Comparison of ENCODE assay signal across 8 cellular contexts in the genomic region with DNA sequence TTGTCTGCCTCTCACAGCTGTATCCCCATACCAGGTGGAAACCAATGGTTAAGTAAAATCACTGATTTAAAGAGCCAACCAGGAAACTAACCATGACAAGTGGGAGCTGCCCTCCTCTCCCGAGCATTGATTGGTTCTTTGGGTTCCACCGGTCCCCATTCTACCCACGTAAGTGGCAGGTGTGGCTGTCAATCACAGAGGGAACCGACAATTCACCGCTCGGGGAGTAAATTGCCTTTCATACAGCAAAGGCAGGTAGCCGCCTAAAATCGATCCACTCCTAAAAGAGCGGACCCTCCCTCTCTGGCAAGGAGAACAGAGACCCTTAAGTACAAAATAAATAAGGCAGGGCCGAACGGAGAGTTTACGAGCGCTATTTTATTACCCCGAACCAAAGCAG. TPM values are rescaled to one million over a fixed set of nuclear protein-coding genes. Genes with fewer than 3 reads are reported as not detected.
DNase-seq lines count a peak whose midpoint lies in the region; ATAC-seq and TF ChIP-seq lines count a peak whose summit lies in the region.

No MANE protein-coding gene starts in this region.

- no peak for ATAC-seq in GM21528 (IDR thresholded peaks at IDR 0.05; ENCODE audit: low FRiP score, unreplicated experiment)

- H3K4me3 ChIP-seq in colonic mucosa = peak overlapping the region; percentile 42

- no peak overlapping the region for H3K27ac ChIP-seq in colonic mucosa

- peaks cover 8% of the 10 kb centered on the region for H3K27me3 ChIP-seq in colonic mucosa

- no peak for TF ChIP-seq CTCF in colonic mucosa (IDR thresholded peaks at IDR 0.05)

- DNase-seq in DMS79 treated with DMSO at 0.1 percent for 48 hours (lab: John Stamatoyannopoulos, UW) = peak; percentile 54
- peak; percentile 55 for DNase-seq in HuH-7.5 (ENCODE audit: low spot score)
- DNase-seq in SHP77 (lab: John Stamatoyannopoulos, UW) = peak; percentile 92 to 93
- peak; percentile 86 for DNase-seq in colonic mucosa
- DNase-seq in kidney glomerular epithelial cell (lab: John Stamatoyannopoulos, UW) = peak; percentile 94
- peak; percentile 8 to 27 for DNase-seq in stimulated activated CD4-positive, alpha-beta T cell treated with anti-CD3 and anti-CD28 coated beads, Interleukin-15, amount 100 ng/mL, for 48 hours (ENCODE audit: low read depth in 2 of 2)
- no peak for DNase-seq in effector CD8-positive, alpha-beta T cell (lab: John Stamatoyannopoulos, UW)

- no peaks in the 10 kb centered on the region for H3K36me3 ChIP-seq in colonic mucosa

- no peaks in the 10 kb centered on the region for H3K4me1 ChIP-seq in colonic mucosa

- H3K9me3 ChIP-seq in colonic mucosa = no peaks in the 10 kb centered on the region

- intact Hi-C loops in colonic mucosa (cut with DNase I) = no loop called here

- no peak overlapping the region for H3K9ac ChIP-seq in colonic mucosa (ENCODE audit: low read depth in 2 of 2, low read length in 2 of 2)

RNA-seq across cellular contexts. Expression of a gene that starts 1.2 kb away (rescaled TPM):
- under 1 TPM; 0.21 to 0.30 TPM for total RNA-seq in colonic mucosa
